ENCODE assay signal across 8 cellular contexts in the genomic region with DNA sequence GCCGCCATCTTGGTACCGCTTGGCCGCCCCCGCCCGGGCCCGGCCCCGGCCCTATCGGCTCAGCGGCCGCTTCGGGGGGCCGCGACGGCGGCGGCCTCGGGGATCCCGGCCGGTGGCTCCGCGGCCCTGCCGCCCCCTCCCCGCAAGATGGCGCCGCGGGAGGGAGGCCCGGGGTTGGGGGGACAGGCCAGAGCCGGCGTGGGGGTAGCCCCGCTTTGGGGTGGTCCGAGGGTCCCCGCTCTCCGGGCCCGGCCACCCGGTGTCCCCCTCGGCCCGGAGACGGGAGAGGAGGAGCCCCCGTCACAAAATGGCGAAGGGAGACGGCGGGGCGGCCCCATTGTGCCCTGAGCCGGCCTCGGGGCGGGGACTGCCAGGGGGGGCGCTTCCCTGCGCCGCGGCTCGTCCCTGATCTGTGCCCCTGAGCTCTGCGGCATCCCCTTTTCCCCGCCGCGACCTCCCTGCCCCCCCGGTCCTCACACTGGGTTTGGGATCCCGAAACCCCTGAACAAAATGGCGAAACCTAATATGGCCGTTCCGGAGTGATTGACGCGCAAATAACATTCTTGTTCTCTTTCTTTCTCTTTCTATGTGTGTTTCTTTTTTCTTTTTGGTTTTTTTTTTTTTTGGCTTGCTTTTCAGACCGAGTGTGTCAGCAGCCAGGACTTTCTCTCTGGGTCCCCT. TPM values are rescaled to one million over a fixed set of nuclear protein-coding genes. Genes with fewer than 3 reads are reported as not detected.
DNase-seq lines count a peak whose midpoint lies in the region; ATAC-seq lines count a peak whose summit lies in the region.

No MANE protein-coding gene starts in this region.

- H3K27ac Mint-ChIP-seq in activated naive CD4-positive, alpha-beta T cell treated with anti-CD3 and anti-CD28 coated beads, Interleukin-2, amount 50 U/mL, for 72 hours = peak overlapping the region; percentile 96 to 97

- DNase-seq in DMS 273 (lab: John Stamatoyannopoulos, UW; ENCODE audit: unreplicated experiment) (peak; percentile 72), DMS 273 treated with DMSO at 0.1 percent for 48 hours (lab: John Stamatoyannopoulos, UW) (no peak), RPMI8226 (peak; percentile 40), left cardiac atrium (peak; percentile 65)
- peak; percentile 53 to 72 for DNase-seq in activated naive CD4-positive, alpha-beta T cell treated with anti-CD3 and anti-CD28 coated beads, Interleukin-2, amount 50 U/mL, for 72 hours (ENCODE audit: low spot score in 2 of 2)

- peak overlapping the region; percentile 82 for H3K4me3 ChIP-seq in rectal smooth muscle tissue (ENCODE audit: low read length)

- no peaks in the 10 kb centered on the region for H3K9me3 Mint-ChIP-seq in activated naive CD4-positive, alpha-beta T cell treated with anti-CD3 and anti-CD28 coated beads, Interleukin-2, amount 50 U/mL, for 72 hours

- intact Hi-C loops in left cardiac atrium (cut with DNase I) = loop anchor here in 1 of 2 donors (5.0 kb wide), 1 partner anchor 130 kb away; the partner anchor contains the start of gene USP7

- no peaks in the 10 kb centered on the region for H3K36me3 ChIP-seq in rectal smooth muscle tissue (ENCODE audit: control insufficient read depth, insufficient read depth, low read length)

- peaks cover 38 to 47% of the 10 kb centered on the region in 2 donors for H3K36me3 Mint-ChIP-seq in activated naive CD4-positive, alpha-beta T cell treated with anti-CD3 and anti-CD28 coated beads, Interleukin-2, amount 50 U/mL, for 72 hours

- H3K9ac ChIP-seq in rectal smooth muscle tissue (ENCODE audit: low read length) = peak overlapping the region; percentile 50

- H3K27me3 ChIP-seq in rectal smooth muscle tissue (ENCODE audit: control insufficient read depth, insufficient read depth, low read length) = no peaks in the 10 kb centered on the region

- ATAC-seq in HG02884 (IDR thresholded peaks at IDR 0.05; ENCODE audit: unreplicated experiment) (peak; percentile 1), left cardiac atrium (peak; percentile 6 to 12), GM19328 (IDR thresholded peaks at IDR 0.05; ENCODE audit: unreplicated experiment) (no peak)
- peak; percentile 9 to 12 for ATAC-seq in activated naive CD4-positive, alpha-beta T cell treated with anti-CD3 and anti-CD28 coated beads, Interleukin-2, amount 50 U/mL, for 72 hours

- H3K27ac ChIP-seq in rectal smooth muscle tissue (ENCODE audit: low read depth, low read length) = peak overlapping the region; percentile 97

- peaks cover 22% of the 10 kb centered on the region for H3K4me1 ChIP-seq in rectal smooth muscle tissue (ENCODE audit: control insufficient read depth, insufficient read depth, low read length)

RNA-seq across cellular contexts. Expression of gene HAPSTR1, which starts 1.0 kb away (rescaled TPM):
- 10 to 100 TPM; 48.9 to 52.7 TPM for total RNA-seq in activated naive CD4-positive, alpha-beta T cell treated with anti-CD3 and anti-CD28 coated beads, Interleukin-2, amount 50 U/mL, for 72 hours
- 10 to 100 TPM; 35.6 to 50.5 TPM for total RNA-seq in left cardiac atrium
